ENCODE assay signal across 24 cellular contexts in the genomic region with DNA sequence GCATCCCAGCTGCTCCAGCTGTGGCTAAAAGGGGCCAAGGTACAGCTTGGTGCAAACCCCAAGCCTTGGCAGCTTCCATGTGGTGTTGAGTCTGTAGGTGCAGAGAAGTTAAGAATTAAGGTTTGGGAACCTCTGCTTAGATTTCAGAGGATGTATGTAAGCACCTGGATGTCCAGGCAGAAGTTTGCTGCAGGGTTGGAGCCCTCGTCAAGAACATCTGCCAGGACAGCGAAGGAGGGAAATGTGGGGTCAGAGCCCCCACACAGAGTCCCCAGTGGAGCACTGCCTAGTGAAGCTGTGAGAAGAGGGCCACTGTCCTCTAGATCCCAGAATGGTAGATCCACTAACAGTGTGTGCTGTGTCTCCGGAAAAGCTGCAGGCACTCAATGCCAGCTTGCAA.
"Had no signal": no experiment of that assay in that cellular context is flagged by ENCODE, and none has a peak within 500 bp of the region (broad histone marks: within the 10 kb centered on the region; RNA-seq: fewer than 3 reads in every experiment).

No MANE protein-coding gene starts in this region.

- H3K36me3 ChIP-seq: esophagus squamous epithelium, gastroesophageal sphincter, heart left ventricle, left lung, stomach, suprapubic skin, tibial nerve had no signal

- H3K27me3 ChIP-seq: esophagus squamous epithelium, gastroesophageal sphincter, heart left ventricle, left lung, stomach, suprapubic skin, tibial nerve had no signal

- ATAC-seq: activated CD4-positive, CD25-positive, alpha-beta regulatory T cell treated with anti-CD3 and anti-CD28 coated beads, Interleukin-2, amount 50 U/mL, for 24 hours; gastroesophageal sphincter; heart left ventricle; left lung; naive thymus-derived CD4-positive, alpha-beta T cell; sciatic nerve; stimulated activated memory B cell treated with anti-CD40 and anti-IgM and Interleukin-4, amounts not matched to agents 10 μg/mL and 1 μg/mL and 100 μg/mL, for 72 hours had no signal

- H3K27me3 Mint-ChIP-seq: activated CD4-positive, alpha-beta T cell treated with anti-CD3 and anti-CD28 coated beads, Interleukin-2, amount 10 ng/mL, durations not matched to agents 24 days and 14 days; stimulated activated memory B cell treated with anti-CD40 and anti-IgM and Interleukin-4, amounts not matched to agents 10 μg/mL and 1 μg/mL and 100 μg/mL, for 72 hours had no signal

- H3K27ac Mint-ChIP-seq: activated CD4-positive, alpha-beta T cell treated with anti-CD3 and anti-CD28 coated beads, Interleukin-2, amount 10 ng/mL, durations not matched to agents 24 days and 14 days; activated T-helper 2 cell treated with anti-CD3 and anti-CD28 coated beads, Interferon-gamma antibody, Interleukin-2, Interleukin-4, amounts not matched to agents 10 μg/mL and 5 μg/mL and 100 μg/mL, durations not matched to agents 14 hours and 24 hours and 36 hours; endodermal cell; naive thymus-derived CD4-positive, alpha-beta T cell; stimulated activated memory B cell treated with anti-CD40 and anti-IgM and Interleukin-4, amounts not matched to agents 10 μg/mL and 1 μg/mL and 100 μg/mL, for 72 hours had no signal

- H3K4me1 ChIP-seq: esophagus squamous epithelium, gastroesophageal sphincter, heart left ventricle, left lung, stomach, suprapubic skin, tibial nerve had no signal

- H3K27ac ChIP-seq: coronary artery, esophagus squamous epithelium, gastroesophageal sphincter, heart left ventricle, left lung, stomach, suprapubic skin, tibial nerve, VCaP had no signal

- DNase-seq: activated CD4-positive, alpha-beta T cell treated with anti-CD3 and anti-CD28 coated beads, Interleukin-2, amount 10 ng/mL, durations not matched to agents 24 days and 14 days; activated naive CD4-positive, alpha-beta T cell treated with Interleukin-2 at 50 U/mL for 16 hours; activated T-cell treated with anti-CD3 and anti-CD28 coated beads, Interleukin-2, amount 50 U/mL, for 1 hour; amygdala; cerebellar nuclear complex; endodermal cell; esophagus squamous epithelium; heart left ventricle; left lung; naive thymus-derived CD4-positive, alpha-beta T cell; small intestine; stimulated activated CD4-positive, alpha-beta T cell treated with anti-CD3 and anti-CD28 coated beads, Interleukin-15, amount 100 ng/mL, for 24 hours; stomach had no signal

- H3K9me3 ChIP-seq: esophagus squamous epithelium, gastroesophageal sphincter, suprapubic skin had no signal

- H3K4me1 Mint-ChIP-seq: activated CD4-positive, alpha-beta T cell treated with anti-CD3 and anti-CD28 coated beads, Interleukin-2, amount 10 ng/mL, durations not matched to agents 24 days and 14 days; endodermal cell; neural crest cell; stimulated activated memory B cell treated with anti-CD40 and anti-IgM and Interleukin-4, amounts not matched to agents 10 μg/mL and 1 μg/mL and 100 μg/mL, for 72 hours had no signal

- H3K4me3 Mint-ChIP-seq: activated CD4-positive, alpha-beta T cell treated with anti-CD3 and anti-CD28 coated beads, Interleukin-2, amount 10 ng/mL, durations not matched to agents 24 days and 14 days; endodermal cell; naive thymus-derived CD4-positive, alpha-beta T cell; neural crest cell; stimulated activated memory B cell treated with anti-CD40 and anti-IgM and Interleukin-4, amounts not matched to agents 10 μg/mL and 1 μg/mL and 100 μg/mL, for 72 hours had no signal

- H3K4me3 ChIP-seq: coronary artery, esophagus squamous epithelium, gastroesophageal sphincter, heart left ventricle, left lung, lung, stomach, suprapubic skin, tibial nerve had no signal
